Comparison of ENCODE assay signal across 8 cellular contexts in the genomic region with DNA sequence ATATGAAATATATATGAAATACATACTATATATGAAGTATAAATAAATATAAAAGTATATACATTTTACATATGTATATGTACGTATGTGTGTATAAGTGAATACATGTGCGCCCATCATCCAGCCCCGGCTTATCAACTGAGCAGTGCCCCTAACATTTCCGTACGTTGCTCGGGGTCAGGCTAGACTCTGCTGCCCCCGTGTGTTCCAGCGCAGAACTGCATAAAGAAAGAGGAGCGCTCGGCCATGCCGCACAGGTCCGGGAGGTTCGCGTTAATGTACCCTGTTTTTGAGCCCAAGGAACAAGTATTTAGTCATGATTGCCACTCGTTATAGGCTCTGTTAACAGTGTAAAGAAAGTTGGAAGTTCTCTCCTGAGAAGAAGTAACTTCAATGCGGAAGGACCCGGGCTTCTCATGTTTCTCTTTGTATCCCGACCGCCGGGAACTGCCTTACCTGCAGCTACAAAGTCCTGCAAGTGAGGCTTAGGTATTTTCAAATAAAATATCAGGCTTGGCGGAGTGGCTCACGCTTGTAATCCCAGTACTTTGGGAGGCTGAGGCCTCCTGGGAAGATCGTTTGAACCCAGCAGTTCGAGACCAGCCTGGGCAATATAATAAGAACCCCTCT. TPM values are rescaled to one million over a fixed set of nuclear protein-coding genes. Genes with fewer than 3 reads are reported as not detected.
DNase-seq lines count a peak whose midpoint lies in the region; ATAC-seq, FAIRE-seq and TF ChIP-seq lines count a peak whose summit lies in the region.

No MANE protein-coding gene starts in this region.

- H3K4me2 ChIP-seq in mammary epithelial cell (ENCODE audit: insufficient read depth, low read depth, low read length) = peak overlapping the region; percentile 71
- peak overlapping the region; percentile 83 for H3K4me2 ChIP-seq in keratinocyte (ENCODE audit: control insufficient read depth, extremely low read depth, insufficient read depth, low read depth, low read length)

- H2AFZ ChIP-seq in mammary epithelial cell (ENCODE audit: low read depth, low read length) (peak overlapping the region; percentile 85), keratinocyte (ENCODE audit: control insufficient read depth, low read length) (peak overlapping the region; percentile 65)

- dilution Hi-C loops in mammary epithelial cell (cut with HindIII; ENCODE audit: low sequenced_read_pairs) = loop anchor here (25.0 kb wide), 1 partner anchor 431 kb away; no protein-coding TSS in a partner anchor
- dilution Hi-C loops in keratinocyte (cut with MboI; ENCODE audit: extremely low pct_ligation_motif_present, low sequenced_read_pairs) = no loop called here

- no peaks in the 10 kb centered on the region for H3K9me1 ChIP-seq in keratinocyte (ENCODE audit: control insufficient read depth, extremely low read depth, insufficient read depth, low read length)

- intact Hi-C loops in mammary epithelial cell (cut with micrococcal nuclease) = loop anchor here (2.0 to 5.0 kb wide), 3 partner anchors 40 to 966 kb away; no protein-coding TSS in a partner anchor

- ATAC-seq in GM18499 (IDR thresholded peaks at IDR 0.05; ENCODE audit: insufficient read depth, unreplicated experiment) = peak; percentile 79
- peak; percentile 96 for ATAC-seq in HG02973 (IDR thresholded peaks at IDR 0.05; ENCODE audit: unreplicated experiment)

- H3K27me3 ChIP-seq in mammary epithelial cell (ENCODE audit: insufficient read depth, low read length) = no peaks in the 10 kb centered on the region
- no peaks in the 10 kb centered on the region for H3K27me3 ChIP-seq in keratinocyte (ENCODE audit: control insufficient read depth, extremely low read depth, insufficient read depth, low read length)

- BruUV-seq in mammary epithelial cell (replicated peaks; lab: Mats Ljungman, UMichigan) = no TSS peak

- in situ Hi-C loops in mammary epithelial cell (cut with MboI; ENCODE audit: low sequenced_read_pairs in 2 of 2) = loop anchor here in 1 of 2 donors (25.0 kb wide), 1 partner anchor 431 kb away; no protein-coding TSS in a partner anchor

- DNase-seq in NCI-H2107 (lab: John Stamatoyannopoulos, UW) = peak; percentile 49
- DNase-seq in mammary epithelial cell = peak; percentile 27
- DNase-seq in keratinocyte (ENCODE audit: low read depth, low spot score) = peak; percentile 17
- peak; percentile 68 for DNase-seq in stimulated activated CD4-positive, alpha-beta T cell treated with anti-CD3 and anti-CD28 coated beads, Interleukin-1b, Interleukin-23, amount 100 ng/mL, for 48 hours

- peak; percentile 91 for TF ChIP-seq CTCF in 22Rv1 (IDR thresholded peaks at IDR 0.05)
- peak; percentile 94 for TF ChIP-seq CTCF in VCaP (conservative IDR thresholded peaks at IDR 0.05)
- peak; percentile 80 to 95 for TF ChIP-seq CTCF in mammary epithelial cell (conservative IDR thresholded peaks at IDR 0.05 in 1 of 2, IDR thresholded peaks at IDR 0.05 in 1 of 2; ENCODE audit: extremely low read depth in 1 of 2, insufficient read depth in 1 of 2, low read depth in 1 of 2, low read length in 2 of 2)
- TF ChIP-seq CTCF in keratinocyte (optimal IDR thresholded peaks at IDR 0.05 in 1 of 3, IDR thresholded peaks at IDR 0.05 in 1 of 3, conservative IDR thresholded peaks at IDR 0.05 in 1 of 3; ENCODE audit: extremely low read depth in 1 of 3, insufficient read depth in 2 of 3, low read length in 3 of 3) = peak; percentile 82 to 88 (median 83)

- H3K4me1 ChIP-seq in mammary epithelial cell (ENCODE audit: insufficient read depth, low read length) (no peaks in the 10 kb centered on the region), keratinocyte (ENCODE audit: control insufficient read depth, extremely low read depth, insufficient read depth, low read length) (peaks cover 4% of the 10 kb centered on the region)

- H4K20me1 ChIP-seq in mammary epithelial cell (ENCODE audit: insufficient read depth, low read length) (no peaks in the 10 kb centered on the region), keratinocyte (ENCODE audit: control insufficient read depth, extremely low read depth, insufficient read depth, low read length) (no peaks in the 10 kb centered on the region)

- H3K4me3 ChIP-seq in mammary epithelial cell (replicated peaks in 1 of 3; ENCODE audit: insufficient read depth in 1 of 3, low read depth in 2 of 3, low read length in 3 of 3) (peak overlapping the region in 1 of 3 experiments; percentile 9), keratinocyte (ENCODE audit: control insufficient read depth in 2 of 3, extremely low read depth in 1 of 3, insufficient read depth in 2 of 3, low read depth in 1 of 3, low read length in 3 of 3) (peak overlapping the region in 2 of 3 experiments; percentile 36 to 50)

- no peaks in the 10 kb centered on the region for H3K79me2 ChIP-seq in mammary epithelial cell (ENCODE audit: insufficient read depth, low read length)
- no peaks in the 10 kb centered on the region for H3K79me2 ChIP-seq in keratinocyte (ENCODE audit: control insufficient read depth, insufficient read depth, low read length)

- H3K9me3 ChIP-seq in mammary epithelial cell (replicated peaks; ENCODE audit: insufficient read depth, low read length) (no peaks in the 10 kb centered on the region), keratinocyte (ENCODE audit: control insufficient read depth, low read depth, low read length) (no peaks in the 10 kb centered on the region)

- H3K9ac ChIP-seq in mammary epithelial cell (ENCODE audit: insufficient read depth, low read length) (no peak overlapping the region), keratinocyte (ENCODE audit: control insufficient read depth, extremely low read depth, insufficient read depth, low read length) (peak overlapping the region; percentile 9)

- WGBS in mammary epithelial cell (ENCODE audit: low coverage, missing lambda C conversion rate) = 12% methylated on average over 22 of the region's 24 CpGs

- H3K27ac ChIP-seq in 22Rv1 (no peak overlapping the region), VCaP (peak overlapping the region; percentile 97), mammary epithelial cell (ENCODE audit: insufficient read depth, low read depth, low read length) (no peak overlapping the region), keratinocyte (ENCODE audit: control insufficient read depth, insufficient read depth, low read length) (no peak overlapping the region)

- no peak for FAIRE-seq in keratinocyte (lab: Jason Lieb, UNC)

- H3K36me3 ChIP-seq in mammary epithelial cell (ENCODE audit: insufficient read depth, low read length) = no peaks in the 10 kb centered on the region
- no peaks in the 10 kb centered on the region for H3K36me3 ChIP-seq in keratinocyte (ENCODE audit: control insufficient read depth in 2 of 2, extremely low read depth in 1 of 2, insufficient read depth in 2 of 2, low read length in 2 of 2)

- CTCF ChIA-PET in mammary epithelial cell (lab: Charles Lee; ENCODE audit: low non-redundant PET) = no interaction called here

RNA-seq across cellular contexts. Expression of a gene that starts 55.7 kb away (rescaled TPM):
- not detected for total RNA-seq in mammary epithelial cell
- polyA plus RNA-seq in mammary epithelial cell (not detected), keratinocyte (not detected in 3 replicates)
- polyA minus RNA-seq in mammary epithelial cell (not detected), keratinocyte (not detected in 3 replicates)
- not detected for polyA plus RNA-seq in keratinocyte (2011; ENCODE audit: low read depth)
- not detected in 2 replicates for polyA plus RNA-seq in keratinocyte (2011; cell fraction: cytosol; rRNA removed)
- polyA plus RNA-seq in keratinocyte (2011; cell fraction: nucleus; rRNA removed) = not detected in 2 replicates
- polyA plus RNA-seq in keratinocyte (2012; ENCODE audit: low replicate concordance) = not detected in 2 replicates
- polyA minus RNA-seq in keratinocyte (2011; cell fraction: cytosol; rRNA and poly(A)+ RNA removed) = not detected
- not detected in 2 replicates for polyA minus RNA-seq in keratinocyte (2011; cell fraction: nucleus; rRNA and poly(A)+ RNA removed)

Comparison
In these comparisons a context has a peak if more than half of its experiments do, and no peak if none do; other contexts are left out.
1. DNase-seq: peak in every context shown above with its lines; median percentile 68 in stimulated activated CD4-positive, alpha-beta T cell treated with anti-CD3 and anti-CD28 coated beads, Interleukin-1b, Interleukin-23, amount 100 ng/mL, for 48 hours; 49 in NCI-H2107; 27 in mammary epithelial cell; 17 in keratinocyte.